Comparison of ENCODE assay signal across 8 cellular contexts in the genomic region with DNA sequence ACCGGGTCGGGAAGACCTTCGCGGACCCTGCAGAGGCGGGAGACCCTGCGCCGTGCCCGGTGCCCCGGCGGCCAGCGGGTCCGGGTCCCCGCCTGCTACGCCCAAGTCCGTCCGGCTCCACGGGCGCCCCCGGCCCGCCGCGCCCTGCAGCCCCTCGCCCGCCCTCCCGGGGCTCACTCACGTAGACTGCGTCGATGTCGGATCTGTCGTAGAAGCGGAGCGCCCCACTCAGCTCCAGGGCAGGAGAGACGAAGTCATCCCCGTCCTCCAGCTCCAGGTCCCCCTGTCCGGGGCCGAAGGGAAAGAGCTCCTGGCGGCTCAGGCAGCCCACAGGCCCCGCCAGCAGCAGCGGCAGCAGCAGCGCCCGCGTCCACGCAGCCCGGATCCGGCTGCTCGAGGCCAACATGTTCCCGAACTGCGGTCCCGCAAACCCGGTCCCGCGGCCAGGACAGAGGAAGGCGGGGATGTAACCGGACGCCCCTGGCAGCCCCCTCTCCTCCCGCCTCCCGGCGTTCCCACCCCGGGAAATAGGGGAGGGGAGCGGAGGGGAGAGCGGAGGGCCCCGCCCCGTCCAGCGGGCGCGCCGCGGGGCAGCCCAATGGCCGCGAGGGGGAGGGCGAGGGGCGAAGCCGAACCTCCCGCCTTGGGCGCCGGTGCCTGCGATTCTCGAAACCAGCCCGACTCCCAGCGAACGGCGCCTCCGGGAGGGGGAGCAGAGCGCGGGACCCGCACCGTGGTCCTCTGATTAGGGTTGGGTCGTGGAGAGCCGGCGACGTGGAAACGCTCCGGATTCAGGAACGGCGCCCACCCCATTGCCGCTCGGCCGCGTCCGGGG. TPM values are rescaled to one million over a fixed set of nuclear protein-coding genes. Genes with fewer than 3 reads are reported as not detected.
DNase-seq lines count a peak whose midpoint lies in the region; ATAC-seq and TF ChIP-seq lines count a peak whose summit lies in the region.

A gene with protein sequence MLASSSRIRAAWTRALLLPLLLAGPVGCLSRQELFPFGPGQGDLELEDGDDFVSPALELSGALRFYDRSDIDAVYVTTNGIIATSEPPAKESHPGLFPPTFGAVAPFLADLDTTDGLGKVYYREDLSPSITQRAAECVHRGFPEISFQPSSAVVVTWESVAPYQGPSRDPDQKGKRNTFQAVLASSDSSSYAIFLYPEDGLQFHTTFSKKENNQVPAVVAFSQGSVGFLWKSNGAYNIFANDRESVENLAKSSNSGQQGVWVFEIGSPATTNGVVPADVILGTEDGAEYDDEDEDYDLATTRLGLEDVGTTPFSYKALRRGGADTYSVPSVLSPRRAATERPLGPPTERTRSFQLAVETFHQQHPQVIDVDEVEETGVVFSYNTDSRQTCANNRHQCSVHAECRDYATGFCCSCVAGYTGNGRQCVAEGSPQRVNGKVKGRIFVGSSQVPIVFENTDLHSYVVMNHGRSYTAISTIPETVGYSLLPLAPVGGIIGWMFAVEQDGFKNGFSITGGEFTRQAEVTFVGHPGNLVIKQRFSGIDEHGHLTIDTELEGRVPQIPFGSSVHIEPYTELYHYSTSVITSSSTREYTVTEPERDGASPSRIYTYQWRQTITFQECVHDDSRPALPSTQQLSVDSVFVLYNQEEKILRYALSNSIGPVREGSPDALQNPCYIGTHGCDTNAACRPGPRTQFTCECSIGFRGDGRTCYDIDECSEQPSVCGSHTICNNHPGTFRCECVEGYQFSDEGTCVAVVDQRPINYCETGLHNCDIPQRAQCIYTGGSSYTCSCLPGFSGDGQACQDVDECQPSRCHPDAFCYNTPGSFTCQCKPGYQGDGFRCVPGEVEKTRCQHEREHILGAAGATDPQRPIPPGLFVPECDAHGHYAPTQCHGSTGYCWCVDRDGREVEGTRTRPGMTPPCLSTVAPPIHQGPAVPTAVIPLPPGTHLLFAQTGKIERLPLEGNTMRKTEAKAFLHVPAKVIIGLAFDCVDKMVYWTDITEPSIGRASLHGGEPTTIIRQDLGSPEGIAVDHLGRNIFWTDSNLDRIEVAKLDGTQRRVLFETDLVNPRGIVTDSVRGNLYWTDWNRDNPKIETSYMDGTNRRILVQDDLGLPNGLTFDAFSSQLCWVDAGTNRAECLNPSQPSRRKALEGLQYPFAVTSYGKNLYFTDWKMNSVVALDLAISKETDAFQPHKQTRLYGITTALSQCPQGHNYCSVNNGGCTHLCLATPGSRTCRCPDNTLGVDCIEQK (minus strand): TSS at position 417 of the 835 bp plus-strand sequence. CDS start 11 bp downstream, at position 406.

- H3K4me3 Mint-ChIP-seq in activated CD8-positive, alpha-beta T cell treated with anti-CD3 and anti-CD28 coated beads for 36 hours, result peak within 1 kb of the TSS; percentile 47
- peak within 1 kb of the TSS; percentile 66 to 68 for H3K4me3 Mint-ChIP-seq in effector memory CD8-positive, alpha-beta T cell

- CTCF ChIA-PET in activated CD8-positive, alpha-beta T cell treated with anti-CD3 and anti-CD28 coated beads for 36 hours (lab: Charles Lee), result interaction anchor here (2.8 kb wide), 1 partner anchor 93 kb away, joined by 10 read pairs; no protein-coding TSS in a partner anchor

- H3K27me3 Mint-ChIP-seq in activated CD8-positive, alpha-beta T cell treated with anti-CD3 and anti-CD28 coated beads for 36 hours, result peaks cover 26% of the 10 kb centered on the region
- H3K27me3 Mint-ChIP-seq in effector memory CD8-positive, alpha-beta T cell, result peaks cover 15 to 55% of the 10 kb centered on the region in 2 donors

- POLR2A ChIA-PET in activated CD8-positive, alpha-beta T cell treated with anti-CD3 and anti-CD28 coated beads for 36 hours (lab: Charles Lee), result interaction anchor here (1.5 kb wide), 1 partner anchor 29 kb away, joined by 4 read pairs; no protein-coding TSS in a partner anchor

- DNase-seq in NCI-H524 (lab: John Stamatoyannopoulos, UW), result peak; percentile 41 to 57
- no peak for DNase-seq in NCI-H524 treated with DMSO at 0.1 percent for 48 hours (lab: John Stamatoyannopoulos, UW)
- peak; percentile 91 for DNase-seq in HuH-7.5 (ENCODE audit: low spot score)
- DNase-seq in activated CD8-positive, alpha-beta T cell treated with anti-CD3 and anti-CD28 coated beads for 36 hours, result peak; percentile 13
- DNase-seq in effector memory CD8-positive, alpha-beta T cell, result peak; percentile 7 to 15 (median 14)
- peak; percentile 50 for DNase-seq in lung (ENCODE audit: low spot score)
- DNase-seq in stromal cell of bone marrow (ENCODE audit: low read depth), result peak; percentile 63
- no peak for DNase-seq in inferior parietal cortex (ENCODE audit: extremely low spot score)

- H3K27me3 ChIP-seq in lung (ENCODE audit: control insufficient read depth, insufficient read depth), result no peaks in the 10 kb centered on the region

- no peaks in the 10 kb centered on the region for H3K9me3 Mint-ChIP-seq in activated CD8-positive, alpha-beta T cell treated with anti-CD3 and anti-CD28 coated beads for 36 hours
- no peaks in the 10 kb centered on the region for H3K9me3 Mint-ChIP-seq in effector memory CD8-positive, alpha-beta T cell

- H3K4me3 ChIP-seq in lung, result peak within 1 kb of the TSS; percentile 49

- peak; percentile 19 for ATAC-seq in activated CD8-positive, alpha-beta T cell treated with anti-CD3 and anti-CD28 coated beads for 36 hours
- peak; percentile 21 for ATAC-seq in effector memory CD8-positive, alpha-beta T cell (replicated peaks)
- peak; percentile 78 for ATAC-seq in lung (ENCODE audit: insufficient read depth, low FRiP score)

- H3K4me1 Mint-ChIP-seq in activated CD8-positive, alpha-beta T cell treated with anti-CD3 and anti-CD28 coated beads for 36 hours (ENCODE audit: low read depth), result peaks cover 21% of the 10 kb centered on the region
- H3K4me1 Mint-ChIP-seq in effector memory CD8-positive, alpha-beta T cell (ENCODE audit: low read depth in 2 of 2), result peaks cover 14 to 16% of the 10 kb centered on the region in 2 donors

- H3K27ac ChIP-seq in lung (ENCODE audit: low read depth in 1 of 2, low read length in 1 of 2), result peak within 1 kb of the TSS; percentile 91 to 99

- intact Hi-C loops in activated CD8-positive, alpha-beta T cell treated with anti-CD3 and anti-CD28 coated beads for 36 hours (cut with micrococcal nuclease), result no loop called here

- no peak within 1 kb of the TSS for H3K27ac Mint-ChIP-seq in activated CD8-positive, alpha-beta T cell treated with anti-CD3 and anti-CD28 coated beads for 36 hours
- H3K27ac Mint-ChIP-seq in effector memory CD8-positive, alpha-beta T cell, result no peak within 1 kb of the TSS

- WGBS in lung, 2 donors, result 1% methylated on average over 50 to 100 of the region's 100 CpGs

- H3K36me3 ChIP-seq in lung (ENCODE audit: control insufficient read depth in 2 of 2, insufficient read depth in 2 of 2, low read length in 2 of 2), result peaks cover 0 to 5% of the 10 kb centered on the region in 2 donors

- no peaks in the 10 kb centered on the region for H3K36me3 Mint-ChIP-seq in activated CD8-positive, alpha-beta T cell treated with anti-CD3 and anti-CD28 coated beads for 36 hours (ENCODE audit: low read depth)
- no peaks in the 10 kb centered on the region for H3K36me3 Mint-ChIP-seq in effector memory CD8-positive, alpha-beta T cell (ENCODE audit: insufficient read depth)

- no peaks in the 10 kb centered on the region for H3K9me3 ChIP-seq in lung (ENCODE audit: control insufficient read depth in 2 of 2, insufficient read depth in 1 of 2, low read length in 1 of 2)

- H3K4me1 ChIP-seq in lung (ENCODE audit: control insufficient read depth in 2 of 2, insufficient read depth in 2 of 2, low read length in 2 of 2), result peaks cover 0 to 12% of the 10 kb centered on the region in 2 donors

- TF ChIP-seq CTCF in activated CD8-positive, alpha-beta T cell treated with anti-CD3 and anti-CD28 coated beads for 36 hours (IDR thresholded peaks at IDR 0.05), result no peak
- TF ChIP-seq CTCF in lung (IDR thresholded peaks at IDR 0.05; ENCODE audit: control extremely low read depth, extremely low read depth), result no peak

RNA-seq across cellular contexts. Expression of the gene that starts here (rescaled TPM):
- under 1 TPM; 0.04 to 0.07 TPM for total RNA-seq in activated CD8-positive, alpha-beta T cell treated with anti-CD3 and anti-CD28 coated beads for 36 hours
- 100 to 1,000 TPM in 1 of 2 donors, 10 to 100 TPM in 1; 55.8 to 151 TPM for total RNA-seq in lung
- 10 to 100 TPM; 15.4 to 34.4 TPM for polyA plus RNA-seq in lung

Comparison
In these comparisons a context has a peak if more than half of its experiments do, and no peak if none do; other contexts are left out.
1. RNA of the gene that starts here (total RNA-seq): 55.8 to 151 TPM in lung; 0.04 to 0.07 TPM in activated CD8-positive, alpha-beta T cell treated with anti-CD3 and anti-CD28 coated beads for 36 hours; every median in the first group is over 10 times any median in the second.
2. DNase-seq: peak in NCI-H524 (2 of 2), HuH-7.5 (single experiment), effector memory CD8-positive, alpha-beta T cell (3 of 3), lung (single experiment) and stromal cell of bone marrow (single experiment); none in NCI-H524 treated with DMSO at 0.1 percent for 48 hours (single experiment) and inferior parietal cortex (single experiment).
3. Peak in DNase-seq and ATAC-seq in activated CD8-positive, alpha-beta T cell treated with anti-CD3 and anti-CD28 coated beads for 36 hours; RNA of the gene not detected or under 1 TPM.
4. ATAC-seq: peak in every context shown above with its lines; median percentile 78 in lung; 21 in effector memory CD8-positive, alpha-beta T cell; 19 in activated CD8-positive, alpha-beta T cell treated with anti-CD3 and anti-CD28 coated beads for 36 hours.